In genomic region chr5:33398501-33398900, GRCh38 we compare ENCODE assay signal across 21 cellular contexts.
"Had no signal": no experiment of that assay in that cellular context is flagged by ENCODE, and none has a peak within 500 bp of the region (broad histone marks: within the 10 kb centered on the region; RNA-seq: fewer than 3 reads in every experiment).

No MANE protein-coding gene starts in this region.

- H3K27me3 ChIP-seq: MG63, SJCRH30 had no signal

- H3K36me3 ChIP-seq: MG63, SJCRH30 had no signal

- H3K4me3 ChIP-seq: MG63, SJCRH30 had no signal

- H3K27ac ChIP-seq: RWPE1, SJCRH30 had no signal

- H3K9me3 ChIP-seq: MG63, SJCRH30 had no signal

- DNase-seq: Karpas-422, KG1, MG63, NCI-H1092 treated with DMSO at 0.1 percent for 48 hours, NCI-H1436, NCI-H187, NCI-H2029, NCI-H2081 treated with DMSO at 0.1 percent for 48 hours, NCI-H2171, NCI-H345, NCI-H446 treated with DMSO at 0.1 percent for 48 hours, NCI-H510A treated with DMSO at 0.1 percent for 48 hours, NCI-H526 treated with DMSO at 0.1 percent for 48 hours, NCI-H748 treated with DMSO at 0.1 percent for 48 hours, PC-3, SHP77, SJCRH30, T-helper 1 cell had no signal

- ATAC-seq: Panc1, PC-3, SK-N-SH treated with all-trans-retinoic acid at 6 μM for 48 hours had no signal
